In the genomic region with DNA sequence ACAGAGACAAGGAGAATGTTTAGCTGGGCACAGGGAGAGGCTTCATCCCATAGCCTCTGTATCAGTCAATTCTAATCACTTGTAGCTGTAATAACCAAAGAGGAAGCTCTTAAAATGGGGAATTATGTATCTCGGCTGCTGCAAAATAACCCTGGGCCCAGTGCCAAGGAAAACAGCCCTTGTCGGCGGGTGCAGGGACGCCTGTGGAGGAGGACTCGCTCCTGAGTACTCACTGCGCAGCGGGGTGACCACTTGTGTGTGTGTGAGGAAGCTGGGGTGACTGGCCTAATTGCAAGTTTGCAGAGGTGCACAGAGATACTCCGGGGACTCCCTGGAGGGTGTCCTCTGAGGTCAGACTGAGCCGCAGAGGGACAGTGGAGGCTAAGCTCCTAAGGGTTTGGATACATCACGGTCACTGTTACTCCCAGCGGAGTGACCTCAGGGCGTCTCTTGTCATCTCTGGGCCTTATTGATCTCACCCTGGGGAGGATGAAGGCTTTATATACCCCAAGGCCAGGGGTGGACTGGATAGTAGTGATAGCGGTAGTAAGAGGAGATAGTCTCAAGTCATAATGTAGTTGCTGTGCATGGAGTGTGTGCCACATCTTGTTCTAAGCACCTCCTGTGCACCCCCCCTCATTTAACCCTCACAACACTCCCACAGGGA, we compare ENCODE assay signal across 7 cellular contexts. TPM values are rescaled to one million over a fixed set of nuclear protein-coding genes. Genes with fewer than 3 reads are reported as not detected.
A peak's percentile ranks its signal among the peaks of the same experiment; 100 is the strongest.
DNase-seq lines count a peak whose midpoint lies in the region; ATAC-seq and TF ChIP-seq lines count a peak whose summit lies in the region.

No MANE protein-coding gene starts in this region.

- TF ChIP-seq RAD21 in Ishikawa (IDR thresholded peaks at IDR 0.05; ENCODE audit: low read depth): no peak

- H3K36me3 ChIP-seq in gastrocnemius medialis: peaks cover 0 to 9% of the 10 kb centered on the region in 2 donors
- peaks cover 0 to 15% (median 0%) of the 10 kb centered on the region in 3 donors for H3K36me3 ChIP-seq in esophagus squamous epithelium

- no peak for ATAC-seq in gastrocnemius medialis
- ATAC-seq in GM19324 (IDR thresholded peaks at IDR 0.05; ENCODE audit: low FRiP score, unreplicated experiment): no peak

- in situ Hi-C loops in gastrocnemius medialis (cut with MboI; ENCODE audit: low sequenced_read_pairs in 4 of 4): no loop called here

- H3K4me1 ChIP-seq in gastrocnemius medialis (peaks cover 52 to 57% of the 10 kb centered on the region in 2 donors), esophagus squamous epithelium (peaks cover 20 to 71% (median 56%) of the 10 kb centered on the region in 3 donors)

- peak; percentile 73 for DNase-seq in NOMO-1 treated with dmso at 0.1 percent for 144 hours (lab: John Stamatoyannopoulos, UW; ENCODE audit: unreplicated experiment)
- DNase-seq in erythroblast (lab: John Stamatoyannopoulos, UW): peak; percentile 38 to 42
- DNase-seq in gastrocnemius medialis: peak in 1 of 2 donors; percentile 44
- no peak for DNase-seq in esophagus squamous epithelium (lab: John Stamatoyannopoulos, UW)
- DNase-seq in globus pallidus (ENCODE audit: low spot score): no peak

- peak overlapping the region; percentile 14 to 49 (median 29) for H3K27ac ChIP-seq in gastrocnemius medialis
- H3K27ac ChIP-seq in esophagus squamous epithelium: no peak overlapping the region

- TF ChIP-seq POLR2A in erythroblast (IDR thresholded peaks at IDR 0.05; ENCODE audit: low read length) (no peak), gastrocnemius medialis (IDR thresholded peaks at IDR 0.05) (no peak), esophagus squamous epithelium (IDR thresholded peaks at IDR 0.05) (no peak)

- 44 to 55% methylated on average over 9 to 10 of the region's 13 CpGs for WGBS in esophagus squamous epithelium, 2 donors

- H3K27me3 ChIP-seq in gastrocnemius medialis: no peaks in the 10 kb centered on the region
- no peaks in the 10 kb centered on the region for H3K27me3 ChIP-seq in esophagus squamous epithelium

- peak; percentile 72; the same call in 1 of the 2 replicates for TF ChIP-seq EP300 in Ishikawa (IDR thresholded peaks at IDR 0.05; ENCODE audit: borderline replicate concordance)

- TF ChIP-seq CTCF in gastrocnemius medialis (IDR thresholded peaks at IDR 0.05 in 4 of 5, conservative IDR thresholded peaks at IDR 0.05 in 1 of 5) (no peak), esophagus squamous epithelium (IDR thresholded peaks at IDR 0.05) (no peak)

- H3K9me3 ChIP-seq in gastrocnemius medialis (no peaks in the 10 kb centered on the region), esophagus squamous epithelium (no peaks in the 10 kb centered on the region)

- H3K4me3 ChIP-seq in gastrocnemius medialis (no peak overlapping the region), esophagus squamous epithelium (no peak overlapping the region)

- intact Hi-C loops in gastrocnemius medialis (cut with DNase I; ENCODE audit: low total_unique reads) (no loop called here), esophagus squamous epithelium (cut with DNase I) (no loop called here)

TF ChIP-seq in Ishikawa, 13 proteins besides CTCF, POLR2A, EP300 and RAD21:
- TF ChIP-seq CEBPB (IDR thresholded peaks at IDR 0.05): no peak
- TF ChIP-seq, protein P1, sequence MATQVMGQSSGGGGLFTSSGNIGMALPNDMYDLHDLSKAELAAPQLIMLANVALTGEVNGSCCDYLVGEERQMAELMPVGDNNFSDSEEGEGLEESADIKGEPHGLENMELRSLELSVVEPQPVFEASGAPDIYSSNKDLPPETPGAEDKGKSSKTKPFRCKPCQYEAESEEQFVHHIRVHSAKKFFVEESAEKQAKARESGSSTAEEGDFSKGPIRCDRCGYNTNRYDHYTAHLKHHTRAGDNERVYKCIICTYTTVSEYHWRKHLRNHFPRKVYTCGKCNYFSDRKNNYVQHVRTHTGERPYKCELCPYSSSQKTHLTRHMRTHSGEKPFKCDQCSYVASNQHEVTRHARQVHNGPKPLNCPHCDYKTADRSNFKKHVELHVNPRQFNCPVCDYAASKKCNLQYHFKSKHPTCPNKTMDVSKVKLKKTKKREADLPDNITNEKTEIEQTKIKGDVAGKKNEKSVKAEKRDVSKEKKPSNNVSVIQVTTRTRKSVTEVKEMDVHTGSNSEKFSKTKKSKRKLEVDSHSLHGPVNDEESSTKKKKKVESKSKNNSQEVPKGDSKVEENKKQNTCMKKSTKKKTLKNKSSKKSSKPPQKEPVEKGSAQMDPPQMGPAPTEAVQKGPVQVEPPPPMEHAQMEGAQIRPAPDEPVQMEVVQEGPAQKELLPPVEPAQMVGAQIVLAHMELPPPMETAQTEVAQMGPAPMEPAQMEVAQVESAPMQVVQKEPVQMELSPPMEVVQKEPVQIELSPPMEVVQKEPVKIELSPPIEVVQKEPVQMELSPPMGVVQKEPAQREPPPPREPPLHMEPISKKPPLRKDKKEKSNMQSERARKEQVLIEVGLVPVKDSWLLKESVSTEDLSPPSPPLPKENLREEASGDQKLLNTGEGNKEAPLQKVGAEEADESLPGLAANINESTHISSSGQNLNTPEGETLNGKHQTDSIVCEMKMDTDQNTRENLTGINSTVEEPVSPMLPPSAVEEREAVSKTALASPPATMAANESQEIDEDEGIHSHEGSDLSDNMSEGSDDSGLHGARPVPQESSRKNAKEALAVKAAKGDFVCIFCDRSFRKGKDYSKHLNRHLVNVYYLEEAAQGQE (IDR thresholded peaks at IDR 0.05; ENCODE audit: low read depth): no peak
- TF ChIP-seq TCF12 (IDR thresholded peaks at IDR 0.05; ENCODE audit: low read depth): peak; percentile 86
- TF ChIP-seq MAX (IDR thresholded peaks at IDR 0.05): peak; percentile 11; the same call in 1 of the 2 replicates
- TF ChIP-seq NFIC (IDR thresholded peaks at IDR 0.05): peak; percentile 97
- TF ChIP-seq TEAD4 (IDR thresholded peaks at IDR 0.05): peak; percentile 72

RNA-seq across cellular contexts. Expression of gene SLC6A6, which starts 37.2 kb away (rescaled TPM):
- total RNA-seq in gastrocnemius medialis (100 to 1,000 TPM in 2 of 4 donors, 10 to 100 TPM in 2; 42.1 to 119 (median 88.7) TPM), esophagus squamous epithelium (10 to 100 TPM; 14.4 to 35.7 (median 17.0) TPM)

Comparison
In these comparisons a context has a peak if more than half of its experiments do, and no peak if none do; other contexts are left out.
1. DNase-seq: peak in NOMO-1 treated with dmso at 0.1 percent for 144 hours (single experiment) and erythroblast (2 of 2); none in esophagus squamous epithelium (single experiment) and globus pallidus (single experiment).
2. H3K27ac ChIP-seq: peak in gastrocnemius medialis (4 of 4); none in esophagus squamous epithelium (0 of 4).